15 cellular contexts compared by ENCODE assay signal in genomic region chr1:155873860-155874259, GRCh38. TPM values are rescaled to one million over a fixed set of nuclear protein-coding genes. Genes with fewer than 3 reads are reported as not detected.
A peak's percentile ranks its signal among the peaks of the same experiment; 100 is the strongest.
DNase-seq lines count a peak whose midpoint lies in the region; ATAC-seq and TF ChIP-seq lines count a peak whose summit lies in the region.
"Had no signal": no experiment of that assay in that cellular context is flagged by ENCODE, and none has a peak within 500 bp of the region (broad histone marks: within the 10 kb centered on the region; RNA-seq: fewer than 3 reads in every experiment).

No MANE protein-coding gene starts in this region.

- H3K4me2 ChIP-seq in SK-N-SH (no peak overlapping the region), fibroblast of lung (ENCODE audit: extremely low read depth, insufficient read depth, low read length) (no peak overlapping the region), OCI-LY7 (ENCODE audit: low read length) (no peak overlapping the region)

- H2AFZ ChIP-seq in SK-N-SH (ENCODE audit: low read depth) (no peak overlapping the region), fibroblast of lung (ENCODE audit: low read length) (no peak overlapping the region), OCI-LY7 (ENCODE audit: low read length) (no peak overlapping the region)

- DNase-seq in NCI-H748 (lab: John Stamatoyannopoulos, UW; ENCODE audit: unreplicated experiment) (peak; percentile 6), NCI-H748 treated with DMSO at 0.1 percent for 48 hours (lab: John Stamatoyannopoulos, UW) (no peak), SK-N-SH (no peak), fibroblast of lung (ENCODE audit: low read depth in 2 of 2) (peak; percentile 44 to 81), thyroid gland (peak; percentile 32 to 38), OCI-LY7 (ENCODE audit: low spot score) (no peak)
- DNase-seq: ACHN; activated CD4-positive, alpha-beta T cell treated with anti-CD3 and anti-CD28 coated beads, Interleukin-2, amount 10 ng/mL, durations not matched to agents 7 days and 5 days; H7; NCI-H1417 treated with DMSO at 0.1 percent for 48 hours; stimulated activated CD4-positive, alpha-beta T cell treated with anti-CD3 and anti-CD28 coated beads, Interleukin-2, amount 100 ng/mL, for 24 hours; uterus had no signal

- BruUV-seq in OCI-LY7 (replicated peaks; lab: Mats Ljungman, UMichigan) = no TSS peak

- POLR2A ChIA-PET in SK-N-SH (lab: Yijun Ruan, JAX) (interaction anchor here (4.0 kb wide), 1 partner anchor 13 kb away, joined by 32 read pairs; the partner anchor contains the start of gene SYT11), OCI-LY7 (lab: Charles Lee) (interaction anchor here (0.7 to 4.8 kb wide), 5 partner anchors 9 to 41 kb away, joined by 3 to 42 read pairs (median 8); partner anchors contain the start of gene SYT11)

- no peak for TF ChIP-seq POLR2A in thyroid gland (IDR thresholded peaks at IDR 0.05)

- CTCF ChIA-PET in SK-N-SH (lab: Yijun Ruan, JAX) (interaction anchor here (1.2 kb wide), 1 partner anchor 116 kb away, joined by 3 read pairs; no protein-coding TSS in a partner anchor), OCI-LY7 (lab: Charles Lee; ENCODE audit: unreplicated experiment) (no interaction called here)

- H3K9me2 ChIP-seq in SK-N-SH (no peaks in the 10 kb centered on the region), OCI-LY7 (ENCODE audit: insufficient read depth, low read length) (no peaks in the 10 kb centered on the region)

- H3K4me1 ChIP-seq in SK-N-SH (ENCODE audit: control insufficient read depth in 1 of 2, insufficient read depth in 2 of 2, low read depth in 1 of 2, low read length in 1 of 2) (peaks cover 0 to 24% of the 10 kb centered on the region in 2 experiments; a peak in 3 of 4 replicates), fibroblast of lung (ENCODE audit: control insufficient read depth, extremely low read depth, insufficient read depth, low read length) (peaks cover 3% of the 10 kb centered on the region), thyroid gland (peaks cover 0 to 9% of the 10 kb centered on the region in 2 donors), OCI-LY7 (ENCODE audit: insufficient read depth, low read length, poor library complexity, severe bottlenecking) (peaks cover 24% of the 10 kb centered on the region)
- H3K4me1 ChIP-seq: uterus had no signal

- no peak overlapping the region for H3K9ac ChIP-seq in SK-N-SH
- H3K9ac ChIP-seq in fibroblast of lung (ENCODE audit: insufficient read depth, low read length) = no peak overlapping the region

- intact Hi-C loops in thyroid gland (cut with DNase I) (no loop called here), OCI-LY7 (cut with micrococcal nuclease; ENCODE audit: unreplicated experiment) (no loop called here)

- no peak for TF ChIP-seq EP300 in SK-N-SH (IDR thresholded peaks at IDR 0.05; ENCODE audit: borderline replicate concordance in 1 of 2, low read depth in 1 of 2, low read length in 1 of 2)

- TF ChIP-seq RAD21 in SK-N-SH (IDR thresholded peaks at IDR 0.05; ENCODE audit: low read length) = no peak

- TF ChIP-seq CTCF in SK-N-SH (IDR thresholded peaks at IDR 0.05) = no peak
- TF ChIP-seq CTCF in fibroblast of lung (conservative IDR thresholded peaks at IDR 0.05 in 1 of 2, IDR thresholded peaks at IDR 0.05 in 1 of 2; ENCODE audit: low read depth in 1 of 2, low read length in 2 of 2) = no peak
- no peak for TF ChIP-seq CTCF in thyroid gland (IDR thresholded peaks at IDR 0.05)
- no peak for TF ChIP-seq CTCF in OCI-LY7 (conservative IDR thresholded peaks at IDR 0.05; ENCODE audit: low read length)

- no peaks in the 10 kb centered on the region for H4K20me1 ChIP-seq in SK-N-SH (ENCODE audit: insufficient read depth)
- no peaks in the 10 kb centered on the region for H4K20me1 ChIP-seq in fibroblast of lung (ENCODE audit: control insufficient read depth, extremely low read depth, insufficient read depth, low read length)
- H4K20me1 ChIP-seq in OCI-LY7 (ENCODE audit: insufficient read depth, low read length) = no peaks in the 10 kb centered on the region

- H3K9me3 ChIP-seq in SK-N-SH (no peaks in the 10 kb centered on the region), fibroblast of lung (ENCODE audit: control insufficient read depth, insufficient read depth, low read depth, low read length) (no peaks in the 10 kb centered on the region), thyroid gland (no peaks in the 10 kb centered on the region), OCI-LY7 (ENCODE audit: low read length) (no peaks in the 10 kb centered on the region)
- H3K9me3 ChIP-seq: esophagus muscularis mucosa, uterus had no signal

- H3K79me2 ChIP-seq in SK-N-SH (ENCODE audit: insufficient read depth) = peaks cover 27% of the 10 kb centered on the region
- H3K79me2 ChIP-seq in fibroblast of lung (ENCODE audit: control insufficient read depth, insufficient read depth, low read length) = no peaks in the 10 kb centered on the region
- H3K79me2 ChIP-seq in OCI-LY7 (ENCODE audit: insufficient read depth, low read depth, low read length) = peaks cover 85% of the 10 kb centered on the region

- H3K27me3 ChIP-seq in SK-N-SH (ENCODE audit: insufficient read depth) (no peaks in the 10 kb centered on the region), fibroblast of lung (ENCODE audit: control insufficient read depth, insufficient read depth, low read length) (no peaks in the 10 kb centered on the region), thyroid gland (no peaks in the 10 kb centered on the region)
- H3K27me3 ChIP-seq: esophagus muscularis mucosa, uterus had no signal

- ATAC-seq in GM21619 (IDR thresholded peaks at IDR 0.05; ENCODE audit: unreplicated experiment) (no peak), GM18858 (IDR thresholded peaks at IDR 0.05; ENCODE audit: unreplicated experiment) (no peak)

- WGBS in SK-N-SH (ENCODE audit: low lambda C conversion rate) = 79% methylated on average over 9 of the region's 9 CpGs
- 41 to 43% methylated on average over 7 to 9 of the region's 9 CpGs for WGBS in thyroid gland, 2 donors

- H3F3A ChIP-seq in SK-N-SH (replicated peaks; ENCODE audit: insufficient read depth) = no peaks in the 10 kb centered on the region

- no peak overlapping the region for H3K4me3 ChIP-seq in SK-N-SH (ENCODE audit: low read depth in 2 of 2, low read length in 1 of 2)
- H3K4me3 ChIP-seq in fibroblast of lung (replicated peaks in 1 of 4; ENCODE audit: control extremely low read depth in 1 of 4, insufficient read depth in 1 of 4, low read depth in 3 of 4, low read length in 4 of 4) = no peak overlapping the region
- no peak overlapping the region for H3K4me3 ChIP-seq in thyroid gland (replicated peaks in 1 of 3)
- no peak overlapping the region for H3K4me3 ChIP-seq in OCI-LY7 (ENCODE audit: low read depth, low read length, poor library complexity, severe bottlenecking)
- H3K4me3 ChIP-seq: esophagus muscularis mucosa, uterus had no signal

- H3K27ac ChIP-seq in SK-N-SH (ENCODE audit: low read depth in 2 of 2, low read length in 1 of 2) (no peak overlapping the region), fibroblast of lung (ENCODE audit: insufficient read depth, low read length) (no peak overlapping the region), thyroid gland (no peak overlapping the region), OCI-LY7 (ENCODE audit: low read depth, low read length, poor library complexity, severe bottlenecking) (no peak overlapping the region)
- H3K27ac ChIP-seq: uterus had no signal

- H3K36me3 ChIP-seq in SK-N-SH (replicated peaks in 1 of 2; ENCODE audit: control insufficient read depth in 1 of 2, insufficient read depth in 2 of 2, low read length in 1 of 2) (peaks cover 10 to 16% of the 10 kb centered on the region in 2 experiments), fibroblast of lung (ENCODE audit: control insufficient read depth, insufficient read depth, low read length) (no peaks in the 10 kb centered on the region), thyroid gland (no peaks in the 10 kb centered on the region), OCI-LY7 (ENCODE audit: insufficient read depth, low read length) (peaks cover 76% of the 10 kb centered on the region)
- H3K36me3 ChIP-seq: uterus had no signal

TF ChIP-seq in SK-N-SH, 30 proteins besides CTCF, POLR2A, EP300 and RAD21 (continues in another document):
- no peak for TF ChIP-seq FOXM1 (IDR thresholded peaks at IDR 0.05; ENCODE audit: low read depth)
- TF ChIP-seq JUND (IDR thresholded peaks at IDR 0.05) = no peak
- TF ChIP-seq NFIC (IDR thresholded peaks at IDR 0.05; ENCODE audit: borderline replicate concordance) = peak; percentile 42; the same call in 1 of the 2 replicates
- no peak for TF ChIP-seq CHD2 (IDR thresholded peaks at IDR 0.05; ENCODE audit: low read length, partially characterized antibody)
- no peak for TF ChIP-seq TCF12 (IDR thresholded peaks at IDR 0.05)

RNA-seq across cellular contexts. Expression of gene SYT11, which starts 14.5 kb away (rescaled TPM):
- polyA plus RNA-seq in SK-N-SH (2012; rRNA removed) (26.7 and 37.0 TPM in 2 replicates), fibroblast of lung (36.8 and 53.7 TPM in 2 replicates)
- 27.3 and 31.5 TPM in 2 replicates for polyA plus RNA-seq in SK-N-SH (2012; cell fraction: cytosol; rRNA removed)
- polyA plus RNA-seq in SK-N-SH (2012; cell fraction: nucleus; rRNA removed) = 18.5 and 34.6 TPM in 2 replicates
- total RNA-seq in fibroblast of lung (30.3 and 71.3 TPM in 2 replicates), thyroid gland (1 to 10 TPM; 3.3 to 9.1 (median 3.6) TPM), OCI-LY7 (2022) (56.8 and 60.8 TPM in 2 replicates)
- polyA plus RNA-seq in fibroblast of lung (2012) = 26.3 and 36.3 TPM in 2 replicates
- 43.6 and 62.1 TPM in 2 replicates for polyA minus RNA-seq in fibroblast of lung (ENCODE audit: low replicate concordance)
- 41.6 and 41.8 TPM in 2 replicates for total RNA-seq in OCI-LY7 (2014; rRNA removed; shearing (Covaris generic))

RNA-seq across cellular contexts. Expression of gene GON4L, which starts 16.8 kb away (rescaled TPM):
- 16.5 and 24.6 TPM in 2 replicates for polyA plus RNA-seq in SK-N-SH (2012; rRNA removed)
- 12.1 and 12.3 TPM in 2 replicates for polyA plus RNA-seq in SK-N-SH (2012; cell fraction: cytosol; rRNA removed)
- 59.9 and 75.9 TPM in 2 replicates for polyA plus RNA-seq in SK-N-SH (2012; cell fraction: nucleus; rRNA removed)
- 22.1 and 30.9 TPM in 2 replicates for total RNA-seq in fibroblast of lung
- polyA plus RNA-seq in fibroblast of lung = 20.2 and 20.3 TPM in 2 replicates
- 13.5 and 14.9 TPM in 2 replicates for polyA plus RNA-seq in fibroblast of lung (2012)
- polyA minus RNA-seq in fibroblast of lung (ENCODE audit: low replicate concordance) = 59.1 and 61.6 TPM in 2 replicates
- 10 to 100 TPM; 32.3 to 64.9 (median 43.6) TPM for total RNA-seq in thyroid gland
- 44.9 and 46.0 TPM in 2 replicates for total RNA-seq in OCI-LY7 (2014; rRNA removed; shearing (Covaris generic))
- 78.0 and 80.0 TPM in 2 replicates for total RNA-seq in OCI-LY7 (2022)

RNA-seq across cellular contexts. Expression of gene RIT1, which starts 37.3 kb away (rescaled TPM):
- polyA plus RNA-seq in SK-N-SH (2012; rRNA removed) = 28.8 and 35.3 TPM in 2 replicates
- polyA plus RNA-seq in SK-N-SH (2012; cell fraction: cytosol; rRNA removed) = 35.5 and 36.8 TPM in 2 replicates
- polyA plus RNA-seq in SK-N-SH (2012; cell fraction: nucleus; rRNA removed) = 18.0 and 29.0 TPM in 2 replicates
- 25.2 and 33.4 TPM in 2 replicates for total RNA-seq in fibroblast of lung
- polyA plus RNA-seq in fibroblast of lung = 51.0 and 56.8 TPM in 2 replicates
- 27.7 and 28.5 TPM in 2 replicates for polyA plus RNA-seq in fibroblast of lung (2012)
- 7.9 and 10.4 TPM in 2 replicates for polyA minus RNA-seq in fibroblast of lung (ENCODE audit: low replicate concordance)
- total RNA-seq in thyroid gland = 10 to 100 TPM; 19.5 to 32.6 (median 27.4) TPM
- total RNA-seq in OCI-LY7 (2014; rRNA removed; shearing (Covaris generic)) = 15.9 and 17.2 TPM in 2 replicates
- 20.8 and 21.0 TPM in 2 replicates for total RNA-seq in OCI-LY7 (2022)

Comparison
In these comparisons a context has a peak if more than half of its experiments do, and no peak if none do; other contexts are left out.
1. DNase-seq: peak in NCI-H748 (single experiment), fibroblast of lung (2 of 2) and thyroid gland (2 of 2); none in NCI-H748 treated with DMSO at 0.1 percent for 48 hours (single experiment), SK-N-SH (single experiment) and OCI-LY7 (single experiment).